8 cellular contexts compared by ENCODE assay signal in the genomic region with DNA sequence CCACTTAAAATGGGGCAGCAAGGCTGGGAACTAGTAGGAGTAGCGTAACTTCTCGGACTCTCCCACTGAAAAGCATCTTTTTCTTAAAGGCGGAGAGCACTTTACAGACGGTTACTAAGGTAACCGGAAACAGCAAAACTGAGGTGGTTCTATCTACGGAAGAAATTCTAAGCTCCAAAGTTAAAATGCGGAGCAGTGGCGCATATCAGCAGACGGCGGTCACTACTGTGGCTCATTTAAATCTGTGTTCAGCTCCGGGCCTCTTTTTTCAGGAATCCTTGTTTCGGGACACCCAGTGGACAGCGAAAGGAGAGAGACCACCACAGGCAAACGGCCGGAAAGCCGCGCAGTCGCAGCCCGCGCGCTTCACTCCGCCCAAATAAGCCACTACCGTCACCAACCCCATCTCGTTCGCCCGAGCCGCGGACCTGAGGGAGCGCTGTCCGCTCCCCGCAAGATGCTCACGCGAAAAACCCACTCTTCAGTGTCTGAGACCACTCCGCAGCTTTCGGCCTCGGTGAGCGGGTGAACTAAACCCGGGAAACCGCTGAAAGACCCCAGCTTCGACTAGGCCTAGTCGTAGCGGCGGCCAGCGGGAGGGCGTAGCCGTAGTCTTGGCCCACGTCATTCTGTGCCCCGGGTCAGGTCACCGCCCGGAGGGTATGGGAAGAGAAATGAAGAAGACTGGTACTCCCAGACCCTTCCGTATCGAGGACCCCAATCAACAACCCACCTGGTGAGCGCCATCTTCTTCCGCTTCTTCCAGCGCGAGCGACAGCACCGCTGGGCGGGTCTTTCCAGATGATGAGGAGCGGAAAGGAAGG. TPM values are rescaled to one million over a fixed set of nuclear protein-coding genes. Genes with fewer than 3 reads are reported as not detected.
DNase-seq lines count a peak whose midpoint lies in the region; ATAC-seq and TF ChIP-seq lines count a peak whose summit lies in the region.

A gene (minus strand): TSS at position 776 of the 824 bp plus-strand sequence. CDS start 29 bp downstream, at position 747.

- TF ChIP-seq CTCF in Caco-2 (IDR thresholded peaks at IDR 0.05; ENCODE audit: insufficient read depth in 1 of 2, low read depth in 1 of 2, low read length in 1 of 2, severe bottlenecking in 1 of 2, unreplicated experiment in 1 of 2): no peak
- no peak for TF ChIP-seq CTCF in fibroblast of lung (conservative IDR thresholded peaks at IDR 0.05 in 1 of 2, IDR thresholded peaks at IDR 0.05 in 1 of 2; ENCODE audit: low read depth in 1 of 2, low read length in 2 of 2)

- H3K27me3 Mint-ChIP-seq in Caco-2 (ENCODE audit: insufficient read depth, unreplicated experiment): no peaks in the 10 kb centered on the region
- H3K27me3 Mint-ChIP-seq in activated T-helper 1 cell treated with anti-CD3 and anti-CD28 coated beads, Interleukin-12 subunit alpha, Interleukin-12 subunit beta, Interleukin-2, Interleukin-4 antibody, amounts not matched to agents 30 ng/mL and 10 ng/mL and 1 ng/mL, durations not matched to agents 14 hours and 24 hours and 36 hours (ENCODE audit: insufficient read depth): peaks cover 6% of the 10 kb centered on the region
- no peaks in the 10 kb centered on the region for H3K27me3 Mint-ChIP-seq in naive B cell
- H3K27me3 Mint-ChIP-seq in stimulated activated memory B cell treated with anti-CD40 and anti-IgM and Interleukin-4, amounts not matched to agents 10 μg/mL and 1 μg/mL and 100 μg/mL, for 72 hours: no peaks in the 10 kb centered on the region

- no peaks in the 10 kb centered on the region for H3K9me3 Mint-ChIP-seq in Caco-2 (ENCODE audit: unreplicated experiment)
- H3K9me3 Mint-ChIP-seq in activated T-helper 1 cell treated with anti-CD3 and anti-CD28 coated beads, Interleukin-12 subunit alpha, Interleukin-12 subunit beta, Interleukin-2, Interleukin-4 antibody, amounts not matched to agents 30 ng/mL and 10 ng/mL and 1 ng/mL, durations not matched to agents 14 hours and 24 hours and 36 hours: no peaks in the 10 kb centered on the region
- no peaks in the 10 kb centered on the region for H3K9me3 Mint-ChIP-seq in naive B cell
- H3K9me3 Mint-ChIP-seq in stimulated activated memory B cell treated with anti-CD40 and anti-IgM and Interleukin-4, amounts not matched to agents 10 μg/mL and 1 μg/mL and 100 μg/mL, for 72 hours: no peaks in the 10 kb centered on the region

- POLR2A ChIA-PET in Caco-2 (lab: Charles Lee): interaction anchor here (0.6 to 1.0 kb wide), 4 partner anchors 13 to 445 kb away, joined by 3 to 11 read pairs (median 3); no protein-coding TSS in a partner anchor

- H3K79me2 ChIP-seq in fibroblast of lung (ENCODE audit: control insufficient read depth, insufficient read depth, low read length): peaks cover 46% of the 10 kb centered on the region

- TSS peak; percentile 77 for BruUV-seq in Caco-2 (replicated peaks; lab: Mats Ljungman, UMichigan)

- H3K4me3 Mint-ChIP-seq in Caco-2 (ENCODE audit: unreplicated experiment) (peak within 1 kb of the TSS; percentile 88), naive B cell (peak within 1 kb of the TSS; percentile 95 to 100 (median 96))
- H3K4me3 Mint-ChIP-seq in activated T-helper 1 cell treated with anti-CD3 and anti-CD28 coated beads, Interleukin-12 subunit alpha, Interleukin-12 subunit beta, Interleukin-2, Interleukin-4 antibody, amounts not matched to agents 30 ng/mL and 10 ng/mL and 1 ng/mL, durations not matched to agents 14 hours and 24 hours and 36 hours: peak within 1 kb of the TSS; percentile 96
- H3K4me3 Mint-ChIP-seq in stimulated activated memory B cell treated with anti-CD40 and anti-IgM and Interleukin-4, amounts not matched to agents 10 μg/mL and 1 μg/mL and 100 μg/mL, for 72 hours: peak within 1 kb of the TSS; percentile 92

- H3K36me3 Mint-ChIP-seq in Caco-2 (ENCODE audit: insufficient read depth, unreplicated experiment): peaks cover 13% of the 10 kb centered on the region
- peaks cover 20% of the 10 kb centered on the region for H3K36me3 Mint-ChIP-seq in activated T-helper 1 cell treated with anti-CD3 and anti-CD28 coated beads, Interleukin-12 subunit alpha, Interleukin-12 subunit beta, Interleukin-2, Interleukin-4 antibody, amounts not matched to agents 30 ng/mL and 10 ng/mL and 1 ng/mL, durations not matched to agents 14 hours and 24 hours and 36 hours (ENCODE audit: low read depth)
- H3K36me3 Mint-ChIP-seq in naive B cell: no peaks in the 10 kb centered on the region
- H3K36me3 Mint-ChIP-seq in stimulated activated memory B cell treated with anti-CD40 and anti-IgM and Interleukin-4, amounts not matched to agents 10 μg/mL and 1 μg/mL and 100 μg/mL, for 72 hours: peaks cover 18% of the 10 kb centered on the region

- H3K4me2 ChIP-seq in fibroblast of lung (ENCODE audit: extremely low read depth, insufficient read depth, low read length): peak within 1 kb of the TSS; percentile 98

- intact Hi-C loops in Caco-2 (cut with micrococcal nuclease; ENCODE audit: unreplicated experiment): loop anchor here (1.0 kb wide), 2 partner anchors 40 to 57 kb away; a partner anchor contains a TSS
- intact Hi-C loops in activated T-helper 1 cell treated with anti-CD3 and anti-CD28 coated beads, Interleukin-12 subunit alpha, Interleukin-12 subunit beta, Interleukin-2, Interleukin-4 antibody, amounts not matched to agents 30 ng/mL and 10 ng/mL and 1 ng/mL, durations not matched to agents 14 hours and 24 hours and 36 hours (cut with micrococcal nuclease): loop anchor here (1.0 to 5.0 kb wide), 7 partner anchors 40 to 458 kb away; a partner anchor contains a TSS

- H3K9me3 ChIP-seq in Caco-2: no peaks in the 10 kb centered on the region
- H3K9me3 ChIP-seq in fibroblast of lung (ENCODE audit: control insufficient read depth, insufficient read depth, low read depth, low read length): no peaks in the 10 kb centered on the region

- no peaks in the 10 kb centered on the region for H4K20me1 ChIP-seq in fibroblast of lung (ENCODE audit: control insufficient read depth, extremely low read depth, insufficient read depth, low read length)

- no peaks in the 10 kb centered on the region for H3K4me1 Mint-ChIP-seq in Caco-2 (ENCODE audit: low read depth, unreplicated experiment)
- H3K4me1 Mint-ChIP-seq in activated T-helper 1 cell treated with anti-CD3 and anti-CD28 coated beads, Interleukin-12 subunit alpha, Interleukin-12 subunit beta, Interleukin-2, Interleukin-4 antibody, amounts not matched to agents 30 ng/mL and 10 ng/mL and 1 ng/mL, durations not matched to agents 14 hours and 24 hours and 36 hours (ENCODE audit: low read depth): peaks cover 38% of the 10 kb centered on the region
- peaks cover 21 to 38% (median 34%) of the 10 kb centered on the region in 3 donors for H3K4me1 Mint-ChIP-seq in naive B cell
- peaks cover 33% of the 10 kb centered on the region for H3K4me1 Mint-ChIP-seq in stimulated activated memory B cell treated with anti-CD40 and anti-IgM and Interleukin-4, amounts not matched to agents 10 μg/mL and 1 μg/mL and 100 μg/mL, for 72 hours

- DNase-seq in Caco-2: peak; percentile 91 to 92
- DNase-seq in HS-27A (ENCODE audit: low read depth): peak; percentile 78
- peak; percentile 91 for DNase-seq in activated T-helper 1 cell treated with anti-CD3 and anti-CD28 coated beads, Interleukin-12 subunit alpha, Interleukin-12 subunit beta, Interleukin-2, Interleukin-4 antibody, amounts not matched to agents 30 ng/mL and 10 ng/mL and 1 ng/mL, durations not matched to agents 14 hours and 24 hours and 36 hours (ENCODE audit: low spot score)
- DNase-seq in fibroblast of lung (ENCODE audit: low read depth in 2 of 2): peak; percentile 61 to 65
- peak; percentile 89 for DNase-seq in naive B cell

- peak; percentile 93 for ATAC-seq in GM19467 (IDR thresholded peaks at IDR 0.05; ENCODE audit: unreplicated experiment)
- ATAC-seq in naive B cell (ENCODE audit: low read depth in 2 of 2): peak; percentile 87 to 91
- ATAC-seq in stimulated activated memory B cell treated with anti-CD40 and anti-IgM and Interleukin-4, amounts not matched to agents 10 μg/mL and 1 μg/mL and 100 μg/mL, for 72 hours: peak; percentile 98

- no peaks in the 10 kb centered on the region for H3K27me3 ChIP-seq in Caco-2 (replicated peaks; ENCODE audit: control insufficient read depth, insufficient read depth, low read length)
- H3K27me3 ChIP-seq in fibroblast of lung (ENCODE audit: control insufficient read depth, insufficient read depth, low read length): no peaks in the 10 kb centered on the region

- peak within 1 kb of the TSS; percentile 100 for H3K27ac ChIP-seq in fibroblast of lung (ENCODE audit: insufficient read depth, low read length)

- peak within 1 kb of the TSS; percentile 95 for H3K4me3 ChIP-seq in Caco-2 (ENCODE audit: low read depth, low read length)
- peak within 1 kb of the TSS; percentile 90 to 100 (median 96) for H3K4me3 ChIP-seq in fibroblast of lung (replicated peaks in 1 of 4; ENCODE audit: control extremely low read depth in 1 of 4, insufficient read depth in 1 of 4, low read depth in 3 of 4, low read length in 4 of 4)

- H3K36me3 ChIP-seq in Caco-2 (ENCODE audit: control insufficient read depth, insufficient read depth, low read length): no peaks in the 10 kb centered on the region; the same call in 1 of the 2 replicates
- no peaks in the 10 kb centered on the region for H3K36me3 ChIP-seq in fibroblast of lung (ENCODE audit: control insufficient read depth, insufficient read depth, low read length)

- peak within 1 kb of the TSS; percentile 100 for H3K9ac ChIP-seq in fibroblast of lung (ENCODE audit: insufficient read depth, low read length)

- H2AFZ ChIP-seq in fibroblast of lung (ENCODE audit: low read length): peak within 1 kb of the TSS; percentile 96

- H3K4me1 ChIP-seq in Caco-2: 0 out of 2 replicates have a peak, but pooled peaks cover 5% of the 10 kb centered on the region
- H3K4me1 ChIP-seq in fibroblast of lung (ENCODE audit: control insufficient read depth, extremely low read depth, insufficient read depth, low read length): peaks cover 8% of the 10 kb centered on the region

- H3K27ac Mint-ChIP-seq in Caco-2 (ENCODE audit: unreplicated experiment) (peak within 1 kb of the TSS; percentile 96), naive B cell (peak within 1 kb of the TSS; percentile 97 to 99 (median 98))
- H3K27ac Mint-ChIP-seq in activated T-helper 1 cell treated with anti-CD3 and anti-CD28 coated beads, Interleukin-12 subunit alpha, Interleukin-12 subunit beta, Interleukin-2, Interleukin-4 antibody, amounts not matched to agents 30 ng/mL and 10 ng/mL and 1 ng/mL, durations not matched to agents 14 hours and 24 hours and 36 hours: peak within 1 kb of the TSS; percentile 97
- peak within 1 kb of the TSS; percentile 97 for H3K27ac Mint-ChIP-seq in stimulated activated memory B cell treated with anti-CD40 and anti-IgM and Interleukin-4, amounts not matched to agents 10 μg/mL and 1 μg/mL and 100 μg/mL, for 72 hours

- CTCF ChIA-PET in Caco-2 (lab: Charles Lee): interaction anchor here (0.6 to 1.0 kb wide), 3 partner anchors 40 to 162 kb away, joined by 3 read pairs; no protein-coding TSS in a partner anchor

RNA-seq across cellular contexts. Expression of the gene that starts here (rescaled TPM):
- 105 and 119 TPM in 2 replicates for total RNA-seq in Caco-2 (2022)
- 32.8 TPM for polyA plus RNA-seq in PFSK-1 (2012; ENCODE audit: insufficient read length, low read depth)
- 112 and 118 TPM in 2 replicates for total RNA-seq in activated T-helper 1 cell treated with anti-CD3 and anti-CD28 coated beads, Interleukin-12 subunit alpha, Interleukin-12 subunit beta, Interleukin-2, Interleukin-4 antibody, amounts not matched to agents 30 ng/mL and 10 ng/mL and 1 ng/mL, durations not matched to agents 14 hours and 24 hours and 36 hours
- total RNA-seq in fibroblast of lung: 52.6 and 57.0 TPM in 2 replicates
- 59.1 and 60.2 TPM in 2 replicates for polyA plus RNA-seq in fibroblast of lung
- 53.8 and 58.9 TPM in 2 replicates for polyA plus RNA-seq in fibroblast of lung (2012)
- polyA minus RNA-seq in fibroblast of lung (ENCODE audit: low replicate concordance): 6.3 and 20.7 TPM in 2 replicates
- 10 to 100 TPM; 51.9 to 89.9 (median 64.4) TPM for polyA plus RNA-seq in naive B cell (ENCODE audit: low read depth in 6 of 6)

Comparison
In these comparisons a context has a peak if more than half of its experiments do, and no peak if none do; other contexts are left out.
1. Peak in every context shown above with its lines: DNase-seq, ATAC-seq, H3K4me3 ChIP-seq and H3K27ac ChIP-seq.